ENCODE assay signal across 11 cellular contexts in the genomic region with DNA sequence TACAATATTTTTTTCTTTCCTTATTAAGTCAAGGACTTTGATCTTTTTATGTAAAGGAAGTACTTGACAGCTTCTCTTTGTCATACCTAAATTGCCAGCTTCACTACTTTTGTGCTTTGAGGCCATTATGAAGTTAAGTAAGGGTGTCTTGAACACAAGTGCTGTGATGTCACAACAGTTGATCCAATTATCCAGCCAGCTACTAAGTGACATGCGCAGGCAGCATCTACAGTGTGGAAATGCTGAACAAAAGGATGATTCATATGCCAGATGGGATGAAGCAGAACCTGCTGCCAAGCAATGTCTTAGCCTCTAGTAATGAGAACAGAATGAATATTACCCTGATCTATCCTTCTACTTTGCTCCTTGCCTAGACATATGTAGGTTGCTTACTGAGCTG.
DNase-seq lines count a peak whose midpoint lies in the region; ATAC-seq and TF ChIP-seq lines count a peak whose summit lies in the region.
"Had no signal": no experiment of that assay in that cellular context is flagged by ENCODE, and none has a peak within 500 bp of the region (broad histone marks: within the 10 kb centered on the region; RNA-seq: fewer than 3 reads in every experiment).

No MANE protein-coding gene starts in this region.

- H3K36me3 ChIP-seq in ascending aorta = no peaks in the 10 kb centered on the region
- H3K36me3 ChIP-seq: stomach had no signal

- TF ChIP-seq CTCF in fibroblast of mammary gland (conservative IDR thresholded peaks at IDR 0.05; ENCODE audit: control insufficient read depth, insufficient read depth, low read depth, low read length) (no peak), ascending aorta (IDR thresholded peaks at IDR 0.05) (no peak)

- H3K4me3 ChIP-seq in fibroblast of mammary gland (ENCODE audit: control insufficient read depth, low read depth, low read length) (no peak overlapping the region), ascending aorta (no peak overlapping the region)
- H3K4me3 ChIP-seq: stomach had no signal

- H3K27ac ChIP-seq in ascending aorta = no peak overlapping the region
- H3K27ac ChIP-seq: stomach had no signal

- H3K4me1 ChIP-seq in ascending aorta = no peaks in the 10 kb centered on the region
- H3K4me1 ChIP-seq: stomach had no signal

- DNase-seq in HCEC 1CT (peak; percentile 82), SK-MEL-5 (ENCODE audit: low read depth, low spot score) (peak; percentile 50), fibroblast of mammary gland (ENCODE audit: low read depth) (peak; percentile 96), pulmonary artery endothelial cell (ENCODE audit: low read depth, low spot score) (peak; percentile 24), ascending aorta (ENCODE audit: low spot score in 2 of 2) (no peak), left colon (no peak)
- DNase-seq: activated T-cell treated with anti-CD3 and anti-CD28 coated beads, Interleukin-2, amount 50 U/mL, for 24 hours; effector CD8-positive, alpha-beta T cell; NCI-H1930; stomach had no signal

- intact Hi-C loops in ascending aorta (cut with DNase I) (no loop called here), left colon (cut with DNase I, micrococcal nuclease) (no loop called here)

- no peaks in the 10 kb centered on the region for H3K27me3 ChIP-seq in ascending aorta
- H3K27me3 ChIP-seq: stomach had no signal

- no peak for ATAC-seq in HG03280 (IDR thresholded peaks at IDR 0.05; ENCODE audit: unreplicated experiment)
- no peak for ATAC-seq in left colon

- H3K9me3 ChIP-seq in ascending aorta = no peaks in the 10 kb centered on the region
- H3K9me3 ChIP-seq: stomach had no signal

- in situ Hi-C loops in SK-MEL-5 (cut with HindIII; ENCODE audit: low pct_unique_long_range_greater_than_20kb, low sequenced_read_pairs) = no loop called here

Comparison
In these comparisons a context has a peak if more than half of its experiments do, and no peak if none do; other contexts are left out.
1. DNase-seq: peak in HCEC 1CT (single experiment), SK-MEL-5 (single experiment), fibroblast of mammary gland (single experiment) and pulmonary artery endothelial cell (single experiment); none in ascending aorta (0 of 2) and left colon (0 of 2).